Comparison of ENCODE assay signal across 1 cellular context in the genomic region with DNA sequence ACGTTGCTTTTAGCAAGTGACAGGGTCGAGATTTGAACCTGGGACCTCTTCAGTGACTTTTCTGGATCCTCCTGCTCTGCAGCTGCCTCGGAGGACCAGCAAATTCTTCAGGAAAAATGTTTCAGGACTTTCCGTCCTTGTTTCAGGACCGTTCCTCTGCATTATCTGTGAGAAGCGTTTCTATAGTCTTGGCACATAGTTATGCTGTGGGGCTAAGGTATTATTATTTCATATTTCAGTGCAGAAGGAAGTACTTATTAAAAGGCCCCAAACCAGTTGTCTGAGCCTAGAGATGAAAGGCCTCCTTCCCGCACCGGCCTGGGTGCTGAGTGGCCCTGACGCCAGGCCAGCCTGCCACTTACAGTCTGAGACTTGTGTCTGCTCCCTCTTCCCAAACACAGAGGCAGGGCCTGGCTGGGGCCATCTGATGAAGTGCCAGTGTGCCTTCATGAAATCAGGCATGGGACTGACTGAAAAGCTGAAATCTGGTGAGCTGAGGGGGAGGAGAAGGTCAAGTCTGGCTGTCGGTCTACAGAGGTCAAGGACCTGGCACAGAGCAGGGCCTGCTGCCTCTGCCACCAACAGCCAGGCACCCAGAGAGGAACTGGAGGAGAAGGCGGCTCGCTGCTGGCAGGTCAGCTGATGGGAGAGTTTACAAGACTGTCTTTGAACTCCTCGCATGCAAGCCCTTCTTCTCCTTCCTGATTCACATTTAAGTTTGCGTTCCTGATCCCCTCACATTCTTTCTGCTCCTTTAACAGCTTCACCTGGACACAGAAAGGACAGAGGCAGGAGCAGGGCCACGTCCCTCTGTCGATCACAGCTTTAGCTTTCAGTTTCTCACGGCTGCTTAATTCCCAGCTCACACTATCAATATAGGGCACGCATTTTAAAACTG.
TF ChIP-seq lines count a peak whose summit lies in the region.

No MANE protein-coding gene starts in this region.

TF ChIP-seq in HepG2, 621 proteins besides CTCF, POLR2A, EP300 and RAD21 (continued from another document and continues in another):
- TF ChIP-seq NCOA5 (CRISPR knock-in tag; IDR thresholded peaks at IDR 0.05): no peak
- TF ChIP-seq ZNF274 (CRISPR knock-in tag; IDR thresholded peaks at IDR 0.05): no peak
- TF ChIP-seq, protein P1, sequence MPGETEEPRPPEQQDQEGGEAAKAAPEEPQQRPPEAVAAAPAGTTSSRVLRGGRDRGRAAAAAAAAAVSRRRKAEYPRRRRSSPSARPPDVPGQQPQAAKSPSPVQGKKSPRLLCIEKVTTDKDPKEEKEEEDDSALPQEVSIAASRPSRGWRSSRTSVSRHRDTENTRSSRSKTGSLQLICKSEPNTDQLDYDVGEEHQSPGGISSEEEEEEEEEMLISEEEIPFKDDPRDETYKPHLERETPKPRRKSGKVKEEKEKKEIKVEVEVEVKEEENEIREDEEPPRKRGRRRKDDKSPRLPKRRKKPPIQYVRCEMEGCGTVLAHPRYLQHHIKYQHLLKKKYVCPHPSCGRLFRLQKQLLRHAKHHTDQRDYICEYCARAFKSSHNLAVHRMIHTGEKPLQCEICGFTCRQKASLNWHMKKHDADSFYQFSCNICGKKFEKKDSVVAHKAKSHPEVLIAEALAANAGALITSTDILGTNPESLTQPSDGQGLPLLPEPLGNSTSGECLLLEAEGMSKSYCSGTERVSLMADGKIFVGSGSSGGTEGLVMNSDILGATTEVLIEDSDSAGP (CRISPR knock-in tag; IDR thresholded peaks at IDR 0.05; ENCODE audit: borderline replicate concordance): peak; percentile 95
- TF ChIP-seq ZMYM3 (CRISPR knock-in tag; IDR thresholded peaks at IDR 0.05): peak; percentile 91
- peak; percentile 81 for TF ChIP-seq ZFY (CRISPR knock-in tag; IDR thresholded peaks at IDR 0.05)
- peak; percentile 59 for TF ChIP-seq FOSL2 (CRISPR knock-in tag; IDR thresholded peaks at IDR 0.05)
- TF ChIP-seq SP2 (CRISPR knock-in tag; IDR thresholded peaks at IDR 0.05): no peak
- TF ChIP-seq, protein P2, sequence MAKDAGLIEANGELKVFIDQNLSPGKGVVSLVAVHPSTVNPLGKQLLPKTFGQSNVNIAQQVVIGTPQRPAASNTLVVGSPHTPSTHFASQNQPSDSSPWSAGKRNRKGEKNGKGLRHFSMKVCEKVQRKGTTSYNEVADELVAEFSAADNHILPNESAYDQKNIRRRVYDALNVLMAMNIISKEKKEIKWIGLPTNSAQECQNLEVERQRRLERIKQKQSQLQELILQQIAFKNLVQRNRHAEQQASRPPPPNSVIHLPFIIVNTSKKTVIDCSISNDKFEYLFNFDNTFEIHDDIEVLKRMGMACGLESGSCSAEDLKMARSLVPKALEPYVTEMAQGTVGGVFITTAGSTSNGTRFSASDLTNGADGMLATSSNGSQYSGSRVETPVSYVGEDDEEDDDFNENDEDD (CRISPR knock-in tag; IDR thresholded peaks at IDR 0.05; ENCODE audit: borderline replicate concordance): 0 out of 2 replicates have a peak, but pooled peaks have one; percentile 7
- TF ChIP-seq, protein P3, sequence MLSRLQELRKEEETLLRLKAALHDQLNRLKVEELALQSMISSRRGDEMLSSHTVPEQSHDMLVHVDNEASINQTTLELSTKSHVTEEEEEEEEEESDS (CRISPR knock-in tag; IDR thresholded peaks at IDR 0.05; ENCODE audit: borderline replicate concordance): peak; percentile 75; the same call in 1 of the 2 replicates
- TF ChIP-seq SAP130 (CRISPR knock-in tag; IDR thresholded peaks at IDR 0.05; ENCODE audit: low read depth): peak; percentile 67
- TF ChIP-seq JUND (CRISPR knock-in tag; IDR thresholded peaks at IDR 0.05): no peak
- TF ChIP-seq ISL2 (CRISPR knock-in tag; IDR thresholded peaks at IDR 0.05): 0 out of 2 replicates have a peak, but pooled peaks have one; percentile 34
- 0 out of 2 replicates have a peak, but pooled peaks have one; percentile 8 for TF ChIP-seq NFYC (CRISPR knock-in tag; IDR thresholded peaks at IDR 0.05)
- peak; percentile 17; the same call in 1 of the 2 replicates for TF ChIP-seq POGZ (CRISPR knock-in tag; IDR thresholded peaks at IDR 0.05)
- no peak for TF ChIP-seq SRF (IDR thresholded peaks at IDR 0.05; ENCODE audit: low read depth, low read length)
- no peak for TF ChIP-seq NR1H2 (CRISPR knock-in tag; IDR thresholded peaks at IDR 0.05; ENCODE audit: borderline replicate concordance, low read depth)
- TF ChIP-seq ZNF30 (CRISPR knock-in tag; IDR thresholded peaks at IDR 0.05): no peak
- TF ChIP-seq ZFP1 (CRISPR knock-in tag; IDR thresholded peaks at IDR 0.05): 0 out of 2 replicates have a peak, but pooled peaks have one; percentile 42
- peak; percentile 62; the same call in 1 of the 2 replicates for TF ChIP-seq HDAC2 (CRISPR knock-in tag; IDR thresholded peaks at IDR 0.05)
- peak; percentile 93 for TF ChIP-seq SP5 (CRISPR knock-in tag; IDR thresholded peaks at IDR 0.05; ENCODE audit: borderline replicate concordance, low read depth)
- TF ChIP-seq BCL6 (CRISPR knock-in tag; IDR thresholded peaks at IDR 0.05): peak; percentile 80
- TF ChIP-seq, protein P4, sequence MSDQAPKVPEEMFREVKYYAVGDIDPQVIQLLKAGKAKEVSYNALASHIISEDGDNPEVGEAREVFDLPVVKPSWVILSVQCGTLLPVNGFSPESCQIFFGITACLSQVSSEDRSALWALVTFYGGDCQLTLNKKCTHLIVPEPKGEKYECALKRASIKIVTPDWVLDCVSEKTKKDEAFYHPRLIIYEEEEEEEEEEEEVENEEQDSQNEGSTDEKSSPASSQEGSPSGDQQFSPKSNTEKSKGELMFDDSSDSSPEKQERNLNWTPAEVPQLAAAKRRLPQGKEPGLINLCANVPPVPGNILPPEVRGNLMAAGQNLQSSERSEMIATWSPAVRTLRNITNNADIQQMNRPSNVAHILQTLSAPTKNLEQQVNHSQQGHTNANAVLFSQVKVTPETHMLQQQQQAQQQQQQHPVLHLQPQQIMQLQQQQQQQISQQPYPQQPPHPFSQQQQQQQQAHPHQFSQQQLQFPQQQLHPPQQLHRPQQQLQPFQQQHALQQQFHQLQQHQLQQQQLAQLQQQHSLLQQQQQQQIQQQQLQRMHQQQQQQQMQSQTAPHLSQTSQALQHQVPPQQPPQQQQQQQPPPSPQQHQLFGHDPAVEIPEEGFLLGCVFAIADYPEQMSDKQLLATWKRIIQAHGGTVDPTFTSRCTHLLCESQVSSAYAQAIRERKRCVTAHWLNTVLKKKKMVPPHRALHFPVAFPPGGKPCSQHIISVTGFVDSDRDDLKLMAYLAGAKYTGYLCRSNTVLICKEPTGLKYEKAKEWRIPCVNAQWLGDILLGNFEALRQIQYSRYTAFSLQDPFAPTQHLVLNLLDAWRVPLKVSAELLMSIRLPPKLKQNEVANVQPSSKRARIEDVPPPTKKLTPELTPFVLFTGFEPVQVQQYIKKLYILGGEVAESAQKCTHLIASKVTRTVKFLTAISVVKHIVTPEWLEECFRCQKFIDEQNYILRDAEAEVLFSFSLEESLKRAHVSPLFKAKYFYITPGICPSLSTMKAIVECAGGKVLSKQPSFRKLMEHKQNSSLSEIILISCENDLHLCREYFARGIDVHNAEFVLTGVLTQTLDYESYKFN (CRISPR knock-in tag; conservative IDR thresholded peaks at IDR 0.05): peak; percentile 52
- TF ChIP-seq SALL1 (CRISPR knock-in tag; IDR thresholded peaks at IDR 0.05): peak; percentile 87
- TF ChIP-seq, protein P5, sequence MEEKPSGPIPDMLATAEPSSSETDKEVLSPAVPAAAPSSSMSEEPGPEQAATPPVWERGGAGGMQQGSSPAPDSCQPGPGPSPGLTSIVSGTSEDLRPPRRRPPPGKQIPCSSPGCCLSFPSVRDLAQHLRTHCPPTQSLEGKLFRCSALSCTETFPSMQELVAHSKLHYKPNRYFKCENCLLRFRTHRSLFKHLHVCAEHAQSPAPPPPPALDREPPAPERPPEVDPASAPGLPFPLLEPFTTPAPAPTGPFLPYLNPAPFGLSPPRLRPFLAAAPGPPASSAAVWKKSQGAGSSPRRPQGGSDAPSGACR (CRISPR knock-in tag; IDR thresholded peaks at IDR 0.05): peak; percentile 25; the same call in 1 of the 2 replicates
- TF ChIP-seq, protein P6, sequence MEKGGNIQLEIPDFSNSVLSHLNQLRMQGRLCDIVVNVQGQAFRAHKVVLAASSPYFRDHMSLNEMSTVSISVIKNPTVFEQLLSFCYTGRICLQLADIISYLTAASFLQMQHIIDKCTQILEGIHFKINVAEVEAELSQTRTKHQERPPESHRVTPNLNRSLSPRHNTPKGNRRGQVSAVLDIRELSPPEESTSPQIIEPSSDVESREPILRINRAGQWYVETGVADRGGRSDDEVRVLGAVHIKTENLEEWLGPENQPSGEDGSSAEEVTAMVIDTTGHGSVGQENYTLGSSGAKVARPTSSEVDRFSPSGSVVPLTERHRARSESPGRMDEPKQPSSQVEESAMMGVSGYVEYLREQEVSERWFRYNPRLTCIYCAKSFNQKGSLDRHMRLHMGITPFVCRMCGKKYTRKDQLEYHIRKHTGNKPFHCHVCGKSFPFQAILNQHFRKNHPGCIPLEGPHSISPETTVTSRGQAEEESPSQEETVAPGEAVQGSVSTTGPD (CRISPR knock-in tag; IDR thresholded peaks at IDR 0.05): peak; percentile 87
- TF ChIP-seq ZBTB7A (CRISPR knock-in tag; IDR thresholded peaks at IDR 0.05): 0 out of 2 replicates have a peak, but pooled peaks have one; percentile 39
- TF ChIP-seq KAT7 (CRISPR knock-in tag; IDR thresholded peaks at IDR 0.05; ENCODE audit: borderline replicate concordance): peak; percentile 75
- TF ChIP-seq, protein P7, sequence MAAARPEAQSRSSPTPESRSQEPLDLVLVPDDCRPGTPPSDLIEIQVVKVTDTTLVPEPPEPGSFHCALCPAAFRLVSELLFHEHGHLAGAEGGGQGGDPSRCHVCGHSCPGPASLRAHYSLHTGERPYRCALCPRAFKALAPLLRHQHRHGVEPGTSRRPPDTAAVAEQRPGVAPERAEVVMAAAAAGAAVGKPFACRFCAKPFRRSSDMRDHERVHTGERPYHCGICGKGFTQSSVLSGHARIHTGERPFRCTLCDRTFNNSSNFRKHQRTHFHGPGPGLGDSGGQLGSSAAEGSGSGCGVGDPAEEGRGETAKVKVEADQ (CRISPR knock-in tag; IDR thresholded peaks at IDR 0.05; ENCODE audit: borderline replicate concordance): peak; percentile 45; the same call in 1 of the 2 replicates
- no peak for TF ChIP-seq YY1 (IDR thresholded peaks at IDR 0.05; ENCODE audit: insufficient read depth, insufficient replicate concordance, low read depth, low read length)
- TF ChIP-seq ZNF547 (CRISPR knock-in tag; IDR thresholded peaks at IDR 0.05): peak; percentile 71; the same call in 1 of the 2 replicates
- no peak for TF ChIP-seq NFYB (CRISPR knock-in tag; IDR thresholded peaks at IDR 0.05)
- TF ChIP-seq ZFP36 (IDR thresholded peaks at IDR 0.05; ENCODE audit: borderline replicate concordance, low read depth, low read length, partially characterized antibody): peak; percentile 5
- TF ChIP-seq, protein P8, sequence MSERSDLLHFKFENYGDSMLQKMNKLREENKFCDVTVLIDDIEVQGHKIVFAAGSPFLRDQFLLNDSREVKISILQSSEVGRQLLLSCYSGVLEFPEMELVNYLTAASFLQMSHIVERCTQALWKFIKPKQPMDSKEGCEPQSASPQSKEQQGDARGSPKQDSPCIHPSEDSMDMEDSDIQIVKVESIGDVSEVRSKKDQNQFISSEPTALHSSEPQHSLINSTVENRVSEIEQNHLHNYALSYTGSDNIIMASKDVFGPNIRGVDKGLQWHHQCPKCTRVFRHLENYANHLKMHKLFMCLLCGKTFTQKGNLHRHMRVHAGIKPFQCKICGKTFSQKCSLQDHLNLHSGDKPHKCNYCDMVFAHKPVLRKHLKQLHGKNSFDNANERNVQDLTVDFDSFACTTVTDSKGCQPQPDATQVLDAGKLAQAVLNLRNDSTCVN (CRISPR knock-in tag; IDR thresholded peaks at IDR 0.05; ENCODE audit: borderline replicate concordance): 0 out of 2 replicates have a peak, but pooled peaks have one; percentile 58
- TF ChIP-seq MTA1 (CRISPR knock-in tag; IDR thresholded peaks at IDR 0.05; ENCODE audit: borderline replicate concordance): peak; percentile 88; the same call in 1 of the 2 replicates
- peak; percentile 54; the same call in 1 of the 2 replicates for TF ChIP-seq FOXC1 (CRISPR knock-in tag; IDR thresholded peaks at IDR 0.05; ENCODE audit: borderline replicate concordance)
- peak; percentile 37; the same call in 1 of the 2 replicates for TF ChIP-seq HDAC1 (CRISPR knock-in tag; IDR thresholded peaks at IDR 0.05)
- peak; percentile 82 for TF ChIP-seq PHF8 (CRISPR knock-in tag; IDR thresholded peaks at IDR 0.05)
- TF ChIP-seq, protein P9, sequence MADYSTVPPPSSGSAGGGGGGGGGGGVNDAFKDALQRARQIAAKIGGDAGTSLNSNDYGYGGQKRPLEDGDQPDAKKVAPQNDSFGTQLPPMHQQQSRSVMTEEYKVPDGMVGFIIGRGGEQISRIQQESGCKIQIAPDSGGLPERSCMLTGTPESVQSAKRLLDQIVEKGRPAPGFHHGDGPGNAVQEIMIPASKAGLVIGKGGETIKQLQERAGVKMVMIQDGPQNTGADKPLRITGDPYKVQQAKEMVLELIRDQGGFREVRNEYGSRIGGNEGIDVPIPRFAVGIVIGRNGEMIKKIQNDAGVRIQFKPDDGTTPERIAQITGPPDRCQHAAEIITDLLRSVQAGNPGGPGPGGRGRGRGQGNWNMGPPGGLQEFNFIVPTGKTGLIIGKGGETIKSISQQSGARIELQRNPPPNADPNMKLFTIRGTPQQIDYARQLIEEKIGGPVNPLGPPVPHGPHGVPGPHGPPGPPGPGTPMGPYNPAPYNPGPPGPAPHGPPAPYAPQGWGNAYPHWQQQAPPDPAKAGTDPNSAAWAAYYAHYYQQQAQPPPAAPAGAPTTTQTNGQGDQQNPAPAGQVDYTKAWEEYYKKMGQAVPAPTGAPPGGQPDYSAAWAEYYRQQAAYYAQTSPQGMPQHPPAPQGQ (CRISPR knock-in tag; IDR thresholded peaks at IDR 0.05; ENCODE audit: borderline replicate concordance): no peak
- TF ChIP-seq, protein P10, sequence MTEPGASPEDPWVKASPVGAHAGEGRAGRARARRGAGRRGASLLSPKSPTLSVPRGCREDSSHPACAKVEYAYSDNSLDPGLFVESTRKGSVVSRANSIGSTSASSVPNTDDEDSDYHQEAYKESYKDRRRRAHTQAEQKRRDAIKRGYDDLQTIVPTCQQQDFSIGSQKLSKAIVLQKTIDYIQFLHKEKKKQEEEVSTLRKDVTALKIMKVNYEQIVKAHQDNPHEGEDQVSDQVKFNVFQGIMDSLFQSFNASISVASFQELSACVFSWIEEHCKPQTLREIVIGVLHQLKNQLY (CRISPR knock-in tag; IDR thresholded peaks at IDR 0.05): peak; percentile 53; the same call in 1 of the 2 replicates
- TF ChIP-seq, protein P11, sequence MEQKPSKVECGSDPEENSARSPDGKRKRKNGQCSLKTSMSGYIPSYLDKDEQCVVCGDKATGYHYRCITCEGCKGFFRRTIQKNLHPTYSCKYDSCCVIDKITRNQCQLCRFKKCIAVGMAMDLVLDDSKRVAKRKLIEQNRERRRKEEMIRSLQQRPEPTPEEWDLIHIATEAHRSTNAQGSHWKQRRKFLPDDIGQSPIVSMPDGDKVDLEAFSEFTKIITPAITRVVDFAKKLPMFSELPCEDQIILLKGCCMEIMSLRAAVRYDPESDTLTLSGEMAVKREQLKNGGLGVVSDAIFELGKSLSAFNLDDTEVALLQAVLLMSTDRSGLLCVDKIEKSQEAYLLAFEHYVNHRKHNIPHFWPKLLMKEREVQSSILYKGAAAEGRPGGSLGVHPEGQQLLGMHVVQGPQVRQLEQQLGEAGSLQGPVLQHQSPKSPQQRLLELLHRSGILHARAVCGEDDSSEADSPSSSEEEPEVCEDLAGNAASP (CRISPR knock-in tag; IDR thresholded peaks at IDR 0.05; ENCODE audit: borderline replicate concordance): peak; percentile 48; the same call in 1 of the 2 replicates
- peak; percentile 35; the same call in 1 of the 2 replicates for TF ChIP-seq DMAP1 (CRISPR knock-in tag; IDR thresholded peaks at IDR 0.05)
- TF ChIP-seq HOXA3 (CRISPR knock-in tag; IDR thresholded peaks at IDR 0.05): peak; percentile 63; the same call in 1 of the 2 replicates
- peak; percentile 13; the same call in 1 of the 2 replicates for TF ChIP-seq AHR (CRISPR knock-in tag; IDR thresholded peaks at IDR 0.05)
- no peak for TF ChIP-seq NR3C1 (CRISPR knock-in tag; IDR thresholded peaks at IDR 0.05)
- peak; percentile 82; the same call in 1 of the 2 replicates for TF ChIP-seq REPIN1 (CRISPR knock-in tag; IDR thresholded peaks at IDR 0.05; ENCODE audit: borderline replicate concordance, low read depth)
